ENCODE assay signal across 1 cellular context in the genomic region with DNA sequence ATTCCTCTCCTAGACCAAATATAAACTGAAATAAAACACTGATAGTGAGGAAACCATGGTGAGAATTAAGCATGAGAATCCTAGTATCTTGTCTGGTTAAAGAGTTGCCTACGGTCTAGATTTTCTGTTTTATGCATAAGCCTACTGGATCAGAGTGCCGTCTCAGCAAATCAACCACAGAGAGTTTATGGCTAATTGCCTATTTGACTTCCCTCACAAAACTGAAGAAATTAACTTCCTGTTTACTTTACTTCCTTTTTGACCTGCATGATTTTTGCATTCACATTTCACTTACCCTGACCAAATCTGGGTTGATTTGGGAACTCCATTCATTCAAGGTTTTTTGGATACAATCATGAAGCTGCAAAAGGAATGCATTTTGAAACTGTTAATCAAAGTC.
TF ChIP-seq lines count a peak whose summit lies in the region.

No MANE protein-coding gene starts in this region.

TF ChIP-seq in endothelial cell of umbilical vein, 7 proteins besides CTCF, POLR2A, EP300 and RAD21:
- no peak for TF ChIP-seq POLR2AphosphoS5 (IDR thresholded peaks at IDR 0.05; ENCODE audit: insufficient read depth, low read depth, low read length)
- no peak for TF ChIP-seq EZH2 (IDR thresholded peaks at IDR 0.05; ENCODE audit: borderline replicate concordance, low read depth, low read length, severe bottlenecking)
- no peak for TF ChIP-seq MYC (IDR thresholded peaks at IDR 0.05; ENCODE audit: low read depth, low read length)
- TF ChIP-seq, protein P1, sequence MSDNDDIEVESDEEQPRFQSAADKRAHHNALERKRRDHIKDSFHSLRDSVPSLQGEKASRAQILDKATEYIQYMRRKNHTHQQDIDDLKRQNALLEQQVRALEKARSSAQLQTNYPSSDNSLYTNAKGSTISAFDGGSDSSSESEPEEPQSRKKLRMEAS (IDR thresholded peaks at IDR 0.05; ENCODE audit: insufficient read depth, insufficient read length), result no peak
- no peak for TF ChIP-seq GATA2 (IDR thresholded peaks at IDR 0.05; ENCODE audit: insufficient read depth, insufficient read length, low read depth, low read length)
- no peak for TF ChIP-seq JUN (IDR thresholded peaks at IDR 0.05; ENCODE audit: borderline replicate concordance, insufficient read depth, insufficient read length, low read depth)
- TF ChIP-seq FOS (IDR thresholded peaks at IDR 0.05; ENCODE audit: borderline replicate concordance, insufficient read depth, low read length), result no peak
